Comparison of ENCODE assay signal across 25 cellular contexts in the genomic region with DNA sequence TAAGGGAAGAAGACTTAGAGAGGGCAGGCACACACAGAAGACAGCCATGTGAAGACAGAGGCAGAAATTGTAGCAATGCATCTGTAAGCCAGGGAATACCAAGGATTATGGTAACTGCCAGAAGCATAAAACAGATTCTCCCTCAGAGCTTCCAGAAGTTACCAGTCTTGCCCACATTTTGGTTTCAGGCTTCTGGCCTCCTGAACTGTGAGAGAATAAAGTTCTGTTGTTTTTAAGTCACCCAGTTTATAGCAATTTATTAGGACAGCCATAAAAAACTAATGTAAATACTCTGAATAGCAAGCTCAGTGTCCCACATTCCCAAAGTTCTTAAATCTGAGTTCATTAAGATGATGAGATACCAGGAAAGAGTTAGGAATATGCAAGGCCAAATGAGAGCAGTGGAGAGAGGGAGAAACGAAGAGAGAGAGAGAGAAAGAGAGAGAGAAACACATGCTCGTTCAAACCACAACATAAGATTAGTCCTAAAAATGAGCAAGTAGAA.
"Had no signal": no experiment of that assay in that cellular context is flagged by ENCODE, and none has a peak within 500 bp of the region (broad histone marks: within the 10 kb centered on the region; RNA-seq: fewer than 3 reads in every experiment).

No MANE protein-coding gene starts in this region.

- H3K4me1 Mint-ChIP-seq: activated B cell treated with CpG ODN at 0.5 μM for 24 hours; activated CD4-positive, alpha-beta memory T cell treated with anti-CD3 and anti-CD28 coated beads, Interleukin-2, amount 10 ng/mL, durations not matched to agents 7 days and 5 days; activated naive CD8-positive, alpha-beta T cell treated with anti-CD3 and anti-CD28 coated beads, Interleukin-2, amount 10 ng/mL, durations not matched to agents 7 days and 5 days; T-cell had no signal

- H3K27me3 Mint-ChIP-seq: activated CD4-positive, alpha-beta memory T cell treated with anti-CD3 and anti-CD28 coated beads, Interleukin-2, amount 10 ng/mL, durations not matched to agents 7 days and 5 days; activated naive CD8-positive, alpha-beta T cell treated with anti-CD3 and anti-CD28 coated beads, Interleukin-2, amount 10 ng/mL, durations not matched to agents 7 days and 5 days had no signal

- H3K36me3 Mint-ChIP-seq: activated naive CD8-positive, alpha-beta T cell treated with anti-CD3 and anti-CD28 coated beads, Interleukin-2, amount 10 ng/mL, durations not matched to agents 7 days and 5 days; T-cell had no signal

- H3K36me3 ChIP-seq: adrenal gland, breast epithelium had no signal

- ATAC-seq: T-cell had no signal

- H3K27ac Mint-ChIP-seq: activated B cell treated with CpG ODN at 0.5 μM for 24 hours; activated CD4-positive, alpha-beta memory T cell treated with anti-CD3 and anti-CD28 coated beads, Interleukin-2, amount 10 ng/mL, durations not matched to agents 7 days and 5 days; activated naive CD8-positive, alpha-beta T cell treated with anti-CD3 and anti-CD28 coated beads, Interleukin-2, amount 10 ng/mL, durations not matched to agents 7 days and 5 days; activated T-helper 2 cell treated with anti-CD3 and anti-CD28 coated beads, Interferon-gamma antibody, Interleukin-2, Interleukin-4, amounts not matched to agents 10 μg/mL and 5 μg/mL and 100 μg/mL, durations not matched to agents 14 hours and 24 hours and 36 hours; T-cell had no signal

- H3K27me3 ChIP-seq: adrenal gland, breast epithelium had no signal

- H3K4me3 ChIP-seq: adrenal gland, breast epithelium, PC-9 had no signal

- DNase-seq: activated B cell treated with CpG ODN at 0.5 μM for 24 hours; activated CD4-positive, alpha-beta memory T cell treated with anti-CD3 and anti-CD28 coated beads, Interleukin-2, amount 10 ng/mL, durations not matched to agents 7 days and 5 days; activated CD4-positive, alpha-beta T cell treated with anti-CD3 and anti-CD28 coated beads, Interleukin-2, amount 50 U/mL, for 1 hour; activated gamma-delta T cell treated with Interleukin-2 at 50 U/mL for 16 hours; activated naive CD4-positive, alpha-beta T cell treated with anti-CD3 and anti-CD28 coated beads, Interleukin-2, amount 50 U/mL, for 16 hours; activated naive CD8-positive, alpha-beta T cell treated with anti-CD3 and anti-CD28 coated beads, Interleukin-2, amount 10 ng/mL, durations not matched to agents 7 days and 5 days; activated T-cell treated with anti-CD3 and anti-CD28 coated beads for 4 hours; activated T-cell treated with anti-CD3 and anti-CD28 coated beads, Interleukin-2, amount 50 U/mL, for 48 hours; adrenal gland; aorta; caudate nucleus; Karpas-422; MM.1S; NCI-H146; NCI-H187 treated with DMSO at 0.1 percent for 48 hours; NCI-H2081 treated with DMSO at 0.1 percent for 48 hours; NCI-H446; NCI-H524; PC-9; SHP77 treated with DMSO at 0.1 percent for 48 hours; T-cell; T-helper 2 cell; T1000 had no signal

- H3K4me1 ChIP-seq: adrenal gland, breast epithelium had no signal

- H3K4me3 Mint-ChIP-seq: activated B cell treated with CpG ODN at 0.5 μM for 24 hours; activated CD4-positive, alpha-beta memory T cell treated with anti-CD3 and anti-CD28 coated beads, Interleukin-2, amount 10 ng/mL, durations not matched to agents 7 days and 5 days; activated naive CD8-positive, alpha-beta T cell treated with anti-CD3 and anti-CD28 coated beads, Interleukin-2, amount 10 ng/mL, durations not matched to agents 7 days and 5 days; T-cell had no signal

- H3K27ac ChIP-seq: adrenal gland, breast epithelium, PC-9 had no signal
